In the genomic region with DNA sequence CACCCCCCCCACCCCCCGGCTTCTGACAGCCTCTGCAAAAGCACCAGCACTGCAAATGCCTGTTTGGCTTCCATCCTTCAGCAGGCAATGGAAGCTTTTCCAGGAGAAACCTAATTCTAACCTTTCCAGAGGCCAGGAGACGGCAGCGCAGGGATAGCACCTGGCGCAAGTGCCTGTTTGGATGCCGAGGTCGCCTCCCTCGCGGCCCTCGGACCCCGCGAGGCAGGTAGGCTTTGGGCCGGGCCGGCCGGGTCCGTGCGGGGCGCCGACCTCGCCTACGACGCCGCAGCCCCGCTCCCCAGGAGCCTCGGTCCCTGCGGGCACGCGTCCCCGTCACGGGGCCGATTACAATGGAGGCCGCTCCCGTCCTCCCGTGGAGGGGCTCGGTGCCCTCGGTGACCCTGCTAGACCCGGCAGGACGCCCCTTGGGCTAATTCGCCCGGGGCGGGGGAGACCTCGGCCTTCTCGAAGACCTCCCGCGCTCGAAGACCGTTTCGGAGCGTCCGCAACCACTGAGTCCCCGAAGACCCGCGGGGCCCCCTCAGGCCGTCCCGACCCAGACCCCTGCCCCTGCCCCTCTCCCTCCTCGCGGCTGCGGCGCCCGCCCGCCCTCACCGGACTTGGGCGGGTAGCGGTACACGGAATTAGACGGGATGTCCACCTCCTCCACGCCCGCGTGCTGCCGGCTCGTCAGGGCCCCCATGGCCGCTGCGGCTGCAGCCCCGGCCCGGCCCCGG, we compare ENCODE assay signal across 8 cellular contexts. TPM values are rescaled to one million over a fixed set of nuclear protein-coding genes. Genes with fewer than 3 reads are reported as not detected.
DNase-seq lines count a peak whose midpoint lies in the region; ATAC-seq and TF ChIP-seq lines count a peak whose summit lies in the region.

No MANE protein-coding gene starts in this region.

- H3K4me3 ChIP-seq in thoracic aorta, result peak overlapping the region; percentile 63

- no peaks in the 10 kb centered on the region for H3K9me3 ChIP-seq in thoracic aorta

- ATAC-seq in HG02970 (IDR thresholded peaks at IDR 0.05; ENCODE audit: low FRiP score, unreplicated experiment) (peak; percentile 22), thoracic aorta (ENCODE audit: insufficient number of reproducible peaks, low FRiP score, low read depth) (no peak), GM18858 (IDR thresholded peaks at IDR 0.05; ENCODE audit: unreplicated experiment) (no peak)
- ATAC-seq in activated naive CD8-positive, alpha-beta T cell treated with anti-CD3 and anti-CD28 coated beads, Interleukin-2, amount 50 U/mL, for 24 hours, result no peak

- no peaks in the 10 kb centered on the region for H3K9me3 Mint-ChIP-seq in activated naive CD8-positive, alpha-beta T cell treated with anti-CD3 and anti-CD28 coated beads, Interleukin-2, amount 50 U/mL, for 24 hours

- H3K27ac ChIP-seq in thoracic aorta, result no peak overlapping the region

- peaks cover 3% of the 10 kb centered on the region for H3K36me3 Mint-ChIP-seq in activated naive CD8-positive, alpha-beta T cell treated with anti-CD3 and anti-CD28 coated beads, Interleukin-2, amount 50 U/mL, for 24 hours (ENCODE audit: low read depth)

- H3K27me3 ChIP-seq in thoracic aorta (replicated peaks; ENCODE audit: insufficient read depth), result no peaks in the 10 kb centered on the region

- H3K36me3 ChIP-seq in thoracic aorta, result no peaks in the 10 kb centered on the region

- DNase-seq in Daoy (ENCODE audit: low read depth) (peak; percentile 22), left kidney (ENCODE audit: low read depth, low spot score) (peak; percentile 46), thoracic aorta (ENCODE audit: low spot score) (no peak), SK-N-DZ (ENCODE audit: low spot score) (no peak), foreskin melanocyte (no peak)
- no peak for DNase-seq in activated naive CD8-positive, alpha-beta T cell treated with anti-CD3 and anti-CD28 coated beads, Interleukin-2, amount 50 U/mL, for 24 hours

- H3K4me3 Mint-ChIP-seq in activated naive CD8-positive, alpha-beta T cell treated with anti-CD3 and anti-CD28 coated beads, Interleukin-2, amount 50 U/mL, for 24 hours, result peak overlapping the region; percentile 63

- no peaks in the 10 kb centered on the region for H3K27me3 Mint-ChIP-seq in activated naive CD8-positive, alpha-beta T cell treated with anti-CD3 and anti-CD28 coated beads, Interleukin-2, amount 50 U/mL, for 24 hours

- peak overlapping the region; percentile 59 for H3K27ac Mint-ChIP-seq in activated naive CD8-positive, alpha-beta T cell treated with anti-CD3 and anti-CD28 coated beads, Interleukin-2, amount 50 U/mL, for 24 hours

- TF ChIP-seq CTCF in thoracic aorta (IDR thresholded peaks at IDR 0.05), result no peak

- peaks cover 9 to 18% of the 10 kb centered on the region in 2 donors for H3K4me1 ChIP-seq in thoracic aorta (ENCODE audit: control insufficient read depth in 1 of 2, low read depth in 2 of 2)

- H3K4me1 Mint-ChIP-seq in activated naive CD8-positive, alpha-beta T cell treated with anti-CD3 and anti-CD28 coated beads, Interleukin-2, amount 50 U/mL, for 24 hours, result peaks cover 60% of the 10 kb centered on the region

RNA-seq across cellular contexts. Expression of a gene that starts 0.6 kb away (rescaled TPM):
- total RNA-seq in Daoy (2014; rRNA removed; shearing (Covaris generic)), result 4.8 and 7.3 TPM in 2 replicates
- total RNA-seq in thoracic aorta, result 1 to 10 TPM in 1 of 2 donors, under 1 TPM in 1; 0.41 to 1.9 TPM
- 42.3 and 54.7 TPM in 2 replicates for polyA plus RNA-seq in SK-N-DZ (2014; cell fraction: cytosol; rRNA removed)
- 26.2 and 30.9 TPM in 2 replicates for polyA plus RNA-seq in SK-N-DZ (2014; cell fraction: nucleus; rRNA removed)

RNA-seq across cellular contexts. Expression of a gene that starts 25.4 kb away (rescaled TPM):
- total RNA-seq in Daoy (2014; rRNA removed; shearing (Covaris generic)), result 11.5 and 15.9 TPM in 2 replicates
- 10 to 100 TPM in 1 of 2 donors, 1 to 10 TPM in 1; 9.9 to 14.9 TPM for total RNA-seq in thoracic aorta
- polyA plus RNA-seq in SK-N-DZ (2014; cell fraction: cytosol; rRNA removed), result 14.4 and 39.1 TPM in 2 replicates
- 14.5 and 26.2 TPM in 2 replicates for polyA plus RNA-seq in SK-N-DZ (2014; cell fraction: nucleus; rRNA removed)

Comparison
In these comparisons a context has a peak if more than half of its experiments do, and no peak if none do; other contexts are left out.
1. DNase-seq: peak in Daoy (single experiment) and left kidney (single experiment); none in activated naive CD8-positive, alpha-beta T cell treated with anti-CD3 and anti-CD28 coated beads, Interleukin-2, amount 50 U/mL, for 24 hours (single experiment), thoracic aorta (single experiment), SK-N-DZ (single experiment) and foreskin melanocyte (single experiment).